Comparison of ENCODE assay signal across 23 cellular contexts in the genomic region with DNA sequence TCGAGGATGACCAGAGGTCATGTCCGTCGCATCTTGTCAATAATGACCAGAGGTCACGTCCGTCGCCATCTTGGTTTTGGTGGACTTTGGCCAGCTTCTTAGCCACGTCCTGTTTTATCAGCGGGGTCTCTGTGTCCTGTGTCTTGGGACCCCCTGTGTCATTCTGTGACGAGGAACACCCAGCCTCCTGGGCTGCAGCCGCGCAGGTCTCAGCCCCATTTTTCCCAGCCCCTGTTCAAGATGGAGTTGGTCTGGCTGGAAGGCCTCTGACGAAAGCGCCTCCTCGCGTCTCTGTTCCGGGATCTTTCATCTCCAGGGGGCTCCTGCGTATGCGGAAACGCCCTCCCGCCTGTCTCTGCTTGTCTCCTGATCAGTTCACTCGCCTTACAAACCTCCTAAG.
"Had no signal": no experiment of that assay in that cellular context is flagged by ENCODE, and none has a peak within 500 bp of the region (broad histone marks: within the 10 kb centered on the region; RNA-seq: fewer than 3 reads in every experiment).

No MANE protein-coding gene starts in this region.

- FAIRE-seq: TTC549 had no signal

- H3K9me3 Mint-ChIP-seq: activated CD4-positive, alpha-beta T cell treated with anti-CD3 and anti-CD28 coated beads, Interleukin-2, amount 10 ng/mL, durations not matched to agents 7 days and 5 days; activated CD8-positive, alpha-beta T cell treated with anti-CD3 and anti-CD28 coated beads for 36 hours; activated naive CD4-positive, alpha-beta T cell treated with anti-CD3 and anti-CD28 coated beads, Interleukin-2, amount 50 U/mL, for 72 hours; activated T-cell treated with anti-CD3 and anti-CD28 coated beads, Interleukin-2, amount 50 U/mL, for 72 hours; naive thymus-derived CD8-positive, alpha-beta T cell had no signal

- H3K4me2 ChIP-seq: neural progenitor cell had no signal

- H3K9ac ChIP-seq: neural progenitor cell had no signal

- H3K4me1 ChIP-seq: ascending aorta, left ventricle myocardium inferior, neural progenitor cell, prostate gland, right atrium auricular region, uterus had no signal

- H3K4me3 Mint-ChIP-seq: activated CD4-positive, alpha-beta T cell treated with anti-CD3 and anti-CD28 coated beads, Interleukin-2, amount 10 ng/mL, durations not matched to agents 7 days and 5 days; activated CD8-positive, alpha-beta T cell treated with anti-CD3 and anti-CD28 coated beads for 36 hours; activated T-cell treated with anti-CD3 and anti-CD28 coated beads, Interleukin-2, amount 50 U/mL, for 72 hours; mesothelial cell of epicardium; neural progenitor cell; stimulated activated naive B cell treated with anti-CD40 and anti-IgM and Interleukin-4, amounts not matched to agents 10 μg/mL and 1 μg/mL and 100 μg/mL, for 72 hours had no signal

- H2AFZ ChIP-seq: neural progenitor cell had no signal

- H3K27me3 Mint-ChIP-seq: activated CD8-positive, alpha-beta T cell treated with anti-CD3 and anti-CD28 coated beads for 36 hours had no signal

- DNase-seq: activated CD4-positive, alpha-beta T cell treated with anti-CD3 and anti-CD28 coated beads, Interleukin-2, amount 10 ng/mL, durations not matched to agents 7 days and 5 days; activated CD4-positive, CD25-positive, alpha-beta regulatory T cell treated with anti-CD3 and anti-CD28 coated beads, Interleukin-2, amount 50 U/mL, for 72 hours; activated CD8-positive, alpha-beta T cell treated with anti-CD3 and anti-CD28 coated beads for 36 hours; activated gamma-delta T cell; activated T-cell treated with anti-CD3 and anti-CD28 coated beads, Interleukin-2, amount 50 U/mL, for 72 hours; central memory CD4-positive, alpha-beta T cell; effector memory CD4-positive, alpha-beta T cell; foreskin melanocyte; kidney glomerular epithelial cell; left ventricle myocardium inferior; naive thymus-derived CD8-positive, alpha-beta T cell; stimulated activated CD8-positive, alpha-beta memory T cell treated with anti-CD3 and anti-CD28 coated beads, Interleukin-4, amount 100 ng/mL, for 48 hours; stimulated activated naive B cell treated with anti-CD40 and anti-IgM and Interleukin-4, amounts not matched to agents 10 μg/mL and 1 μg/mL and 100 μg/mL, for 72 hours; T-helper 1 cell; uterus; WERI-Rb-1 had no signal

- H3K4me3 ChIP-seq: ascending aorta, left ventricle myocardium inferior, neural progenitor cell, prostate gland, right atrium auricular region, uterus had no signal

- H3K4me1 Mint-ChIP-seq: activated CD4-positive, alpha-beta T cell treated with anti-CD3 and anti-CD28 coated beads, Interleukin-2, amount 10 ng/mL, durations not matched to agents 7 days and 5 days; stimulated activated naive B cell treated with anti-CD40 and anti-IgM and Interleukin-4, amounts not matched to agents 10 μg/mL and 1 μg/mL and 100 μg/mL, for 72 hours had no signal

- H3K27ac Mint-ChIP-seq: activated CD4-positive, alpha-beta T cell treated with anti-CD3 and anti-CD28 coated beads, Interleukin-2, amount 10 ng/mL, durations not matched to agents 7 days and 5 days; activated CD8-positive, alpha-beta T cell treated with anti-CD3 and anti-CD28 coated beads for 36 hours; activated naive CD4-positive, alpha-beta T cell treated with anti-CD3 and anti-CD28 coated beads, Interleukin-2, amount 50 U/mL, for 72 hours; activated T-cell treated with anti-CD3 and anti-CD28 coated beads, Interleukin-2, amount 50 U/mL, for 72 hours; mesothelial cell of epicardium; stimulated activated naive B cell treated with anti-CD40 and anti-IgM and Interleukin-4, amounts not matched to agents 10 μg/mL and 1 μg/mL and 100 μg/mL, for 72 hours had no signal

- H3K36me3 Mint-ChIP-seq: activated naive CD4-positive, alpha-beta T cell treated with anti-CD3 and anti-CD28 coated beads, Interleukin-2, amount 50 U/mL, for 72 hours; naive thymus-derived CD8-positive, alpha-beta T cell; neural progenitor cell had no signal

- H3K27me3 ChIP-seq: ascending aorta, neural progenitor cell, right atrium auricular region, uterus had no signal

- ATAC-seq: activated CD8-positive, alpha-beta T cell treated with anti-CD3 and anti-CD28 coated beads for 36 hours; activated naive CD4-positive, alpha-beta T cell treated with anti-CD3 and anti-CD28 coated beads, Interleukin-2, amount 50 U/mL, for 72 hours; activated T-cell treated with anti-CD3 and anti-CD28 coated beads, Interleukin-2, amount 50 U/mL, for 72 hours; naive thymus-derived CD8-positive, alpha-beta T cell; stimulated activated naive B cell treated with anti-CD40 and anti-IgM and Interleukin-4, amounts not matched to agents 10 μg/mL and 1 μg/mL and 100 μg/mL, for 72 hours had no signal

- H3K9me3 ChIP-seq: ascending aorta, prostate gland had no signal

- H3K27ac ChIP-seq: ascending aorta, left ventricle myocardium inferior, neural progenitor cell, prostate gland, right atrium auricular region, uterus, WERI-Rb-1 had no signal

- H3K36me3 ChIP-seq: ascending aorta, left ventricle myocardium inferior, neural progenitor cell, prostate gland, right atrium auricular region, uterus, WERI-Rb-1 had no signal
